In genomic region chr11:50379484-50379883, GRCh38 we compare ENCODE assay signal across 8 cellular contexts.
"Had no signal": no experiment of that assay in that cellular context is flagged by ENCODE, and none has a peak within 500 bp of the region (broad histone marks: within the 10 kb centered on the region; RNA-seq: fewer than 3 reads in every experiment).

No MANE protein-coding gene starts in this region.

- H3K4me3 ChIP-seq: GM23338 had no signal

- H3K4me1 Mint-ChIP-seq: GM23338, H9 had no signal

- H3K9ac ChIP-seq: KMS-11 had no signal

- H2AFZ ChIP-seq: GM23338 had no signal

- H3K27ac Mint-ChIP-seq: GM23338, H9 had no signal

- H3K4me3 Mint-ChIP-seq: GM23338, H9 had no signal

- H3K4me2 ChIP-seq: GM23338, KMS-11 had no signal

- H3K27ac ChIP-seq: KMS-11 had no signal

- FAIRE-seq: H1, H54, HTR-8/SVneo had no signal

- ATAC-seq: GM23338 had no signal

- DNase-seq: H9, HCEC 1CT, KBM-7 had no signal
